ENCODE assay signal across 8 cellular contexts in genomic region chr6:33289784-33290315, GRCh38. TPM values are rescaled to one million over a fixed set of nuclear protein-coding genes. Genes with fewer than 3 reads are reported as not detected.
DNase-seq lines count a peak whose midpoint lies in the region; ATAC-seq, FAIRE-seq and TF ChIP-seq lines count a peak whose summit lies in the region.

No MANE protein-coding gene starts in this region.

- ATAC-seq in activated T-helper 17 cell treated with anti-CD3 and anti-CD28 coated beads, Interleukin-2, amount 50 U/mL, for 72 hours (replicated peaks) = no peak
- ATAC-seq in thoracic aorta (ENCODE audit: insufficient number of reproducible peaks, low FRiP score, low read depth) = no peak

- DNase-seq in CD14-positive monocyte (ENCODE audit: low spot score) (no peak), HFFc6 (no peak), immature natural killer cell (no peak), thoracic aorta (ENCODE audit: low spot score) (no peak), D721Med (ENCODE audit: insufficient read length, low spot score) (no peak), NCI-H2196 (lab: John Stamatoyannopoulos, UW; ENCODE audit: unreplicated experiment) (no peak)
- no peak for DNase-seq in stimulated activated naive CD4-positive, alpha-beta T cell treated with Interleukin-2 at 50 U/mL for 16 hours (lab: John Stamatoyannopoulos, UW)

- H3K4me1 Mint-ChIP-seq in CD14-positive monocyte (peaks cover 33% of the 10 kb centered on the region), HFFc6 (ENCODE audit: low read depth) (peaks cover 42% of the 10 kb centered on the region), immature natural killer cell (peaks cover 49 to 50% of the 10 kb centered on the region in 2 donors)
- H3K4me1 Mint-ChIP-seq in activated T-helper 17 cell treated with anti-CD3 and anti-CD28 coated beads, Interleukin-2, amount 50 U/mL, for 72 hours = peaks cover 27% of the 10 kb centered on the region

- H3K4me3 Mint-ChIP-seq in CD14-positive monocyte (peak overlapping the region; percentile 99 to 100), HFFc6 (peak overlapping the region; percentile 94), immature natural killer cell (peak overlapping the region; percentile 97 to 99 (median 98))
- H3K4me3 Mint-ChIP-seq in activated T-helper 17 cell treated with anti-CD3 and anti-CD28 coated beads, Interleukin-2, amount 50 U/mL, for 72 hours = peak overlapping the region; percentile 84

- H3K27me3 ChIP-seq in thoracic aorta (replicated peaks; ENCODE audit: insufficient read depth) = no peaks in the 10 kb centered on the region

- TF ChIP-seq CTCF in CD14-positive monocyte (IDR thresholded peaks at IDR 0.05) = no peak
- TF ChIP-seq CTCF in HFFc6 (IDR thresholded peaks at IDR 0.05) = no peak
- no peak for TF ChIP-seq CTCF in thoracic aorta (IDR thresholded peaks at IDR 0.05)
- no peak for TF ChIP-seq CTCF in D721Med (IDR thresholded peaks at IDR 0.05; ENCODE audit: insufficient read depth, missing control alignments)

- intact Hi-C loops in CD14-positive monocyte (cut with micrococcal nuclease) = loop anchor here in 1 of 2 donors (2.0 to 10.0 kb wide), 2 partner anchors 17 to 105 kb away; partner anchors contain the start of genes KIFC1 and RPS18

- peak overlapping the region; percentile 70 to 78 for H3K27ac ChIP-seq in thoracic aorta

- H3K4me3 ChIP-seq in thoracic aorta = peak overlapping the region; percentile 94

- FAIRE-seq in D721Med (lab: Jason Lieb, UNC) = no peak

- H3K9me3 Mint-ChIP-seq in CD14-positive monocyte (no peaks in the 10 kb centered on the region), HFFc6 (no peaks in the 10 kb centered on the region), immature natural killer cell (no peaks in the 10 kb centered on the region)
- no peaks in the 10 kb centered on the region for H3K9me3 Mint-ChIP-seq in activated T-helper 17 cell treated with anti-CD3 and anti-CD28 coated beads, Interleukin-2, amount 50 U/mL, for 72 hours

- H3K36me3 ChIP-seq in thoracic aorta = peaks cover 21% of the 10 kb centered on the region

- peaks cover 58 to 59% of the 10 kb centered on the region in 2 donors for H3K36me3 Mint-ChIP-seq in CD14-positive monocyte
- peaks cover 46% of the 10 kb centered on the region for H3K36me3 Mint-ChIP-seq in HFFc6 (ENCODE audit: low read depth)
- H3K36me3 Mint-ChIP-seq in activated T-helper 17 cell treated with anti-CD3 and anti-CD28 coated beads, Interleukin-2, amount 50 U/mL, for 72 hours (ENCODE audit: low read depth) = peaks cover 94% of the 10 kb centered on the region
- peaks cover 8 to 38% (median 13%) of the 10 kb centered on the region in 3 donors for H3K36me3 Mint-ChIP-seq in immature natural killer cell

- H3K27me3 Mint-ChIP-seq in CD14-positive monocyte (ENCODE audit: low read depth in 3 of 3) (no peaks in the 10 kb centered on the region), HFFc6 (ENCODE audit: insufficient read depth) (no peaks in the 10 kb centered on the region; the same call in 1 of the 2 replicates), immature natural killer cell (ENCODE audit: low read depth in 3 of 3) (peaks cover 0 to 5% (median 2%) of the 10 kb centered on the region in 3 donors)
- no peaks in the 10 kb centered on the region for H3K27me3 Mint-ChIP-seq in activated T-helper 17 cell treated with anti-CD3 and anti-CD28 coated beads, Interleukin-2, amount 50 U/mL, for 72 hours

- H3K4me1 ChIP-seq in thoracic aorta (ENCODE audit: control insufficient read depth in 1 of 2, low read depth in 2 of 2) = peaks cover 16 to 22% of the 10 kb centered on the region in 2 donors

- no peaks in the 10 kb centered on the region for H3K9me3 ChIP-seq in thoracic aorta

- H3K27ac Mint-ChIP-seq in CD14-positive monocyte (peak overlapping the region; percentile 89 to 96 (median 94)), HFFc6 (peak overlapping the region; percentile 82), immature natural killer cell (peak overlapping the region; percentile 87 to 97 (median 94))
- peak overlapping the region; percentile 89 for H3K27ac Mint-ChIP-seq in activated T-helper 17 cell treated with anti-CD3 and anti-CD28 coated beads, Interleukin-2, amount 50 U/mL, for 72 hours

RNA-seq across cellular contexts. Expression of gene PFDN6, which starts 0.4 kb away (rescaled TPM):
- 10 to 100 TPM; 26.0 to 28.4 TPM for polyA plus RNA-seq in CD14-positive monocyte
- total RNA-seq in HFFc6 (2021; fragmentation: NEBNext Ultra II Directional; extraction: Animal tissue kit (Norgen Biotek cat#: 25700)) = 10 to 100 TPM; 52.1 to 73.7 (median 69.7) TPM
- 10 to 100 TPM; 57.9 to 81.2 TPM for total RNA-seq in activated T-helper 17 cell treated with anti-CD3 and anti-CD28 coated beads, Interleukin-2, amount 50 U/mL, for 72 hours
- 10 to 100 TPM; 25.7 to 55.6 (median 49.2) TPM for polyA plus RNA-seq in immature natural killer cell
- 10 to 100 TPM; 26.8 to 31.9 TPM for total RNA-seq in thoracic aorta

RNA-seq across cellular contexts. Expression of gene WDR46, which starts 0.8 kb away (rescaled TPM):
- polyA plus RNA-seq in CD14-positive monocyte (10 to 100 TPM; 33.3 to 37.3 TPM), immature natural killer cell (10 to 100 TPM; 59.4 to 81.6 (median 74.3) TPM)
- total RNA-seq in HFFc6 (2021; fragmentation: NEBNext Ultra II Directional; extraction: Animal tissue kit (Norgen Biotek cat#: 25700)) = 10 to 100 TPM; 71.0 to 89.9 (median 74.6) TPM
- 10 to 100 TPM; 51.2 to 98.7 TPM for total RNA-seq in activated T-helper 17 cell treated with anti-CD3 and anti-CD28 coated beads, Interleukin-2, amount 50 U/mL, for 72 hours
- 10 to 100 TPM; 42.6 to 60.3 TPM for total RNA-seq in thoracic aorta

RNA-seq across cellular contexts. Expression of gene RGL2, which starts 8.9 kb away (rescaled TPM):
- polyA plus RNA-seq in CD14-positive monocyte (10 to 100 TPM; 14.9 to 15.5 TPM), immature natural killer cell (10 to 100 TPM in 1 of 3 donors, 1 to 10 TPM in 2; 5.9 to 14.7 (median 8.0) TPM)
- 10 to 100 TPM; 26.7 to 31.6 (median 27.9) TPM for total RNA-seq in HFFc6 (2021; fragmentation: NEBNext Ultra II Directional; extraction: Animal tissue kit (Norgen Biotek cat#: 25700))
- 10 to 100 TPM; 37.7 to 73.4 TPM for total RNA-seq in activated T-helper 17 cell treated with anti-CD3 and anti-CD28 coated beads, Interleukin-2, amount 50 U/mL, for 72 hours
- 10 to 100 TPM; 49.9 to 83.5 TPM for total RNA-seq in thoracic aorta

RNA-seq across cellular contexts. Expression of gene B3GALT4, which starts 12.9 kb away (rescaled TPM):
- 10 to 100 TPM; 28.5 to 32.2 TPM for polyA plus RNA-seq in CD14-positive monocyte
- 1 to 10 TPM in 5 of 6 experiments, under 1 TPM in 1; 0.66 to 3.0 (median 2.7) TPM for total RNA-seq in HFFc6 (2021; fragmentation: NEBNext Ultra II Directional; extraction: Animal tissue kit (Norgen Biotek cat#: 25700))
- 1 to 10 TPM; 4.0 to 5.8 TPM for total RNA-seq in activated T-helper 17 cell treated with anti-CD3 and anti-CD28 coated beads, Interleukin-2, amount 50 U/mL, for 72 hours
- polyA plus RNA-seq in immature natural killer cell = 10 to 100 TPM; 38.6 to 55.0 (median 44.1) TPM
- 10 to 100 TPM; 18.1 to 27.3 TPM for total RNA-seq in thoracic aorta

RNA-seq across cellular contexts. Expression of gene RPS18, which starts 18.0 kb away (rescaled TPM):
- polyA plus RNA-seq in CD14-positive monocyte (1,000 to 10,000 TPM; 2,430 to 2,894 TPM), immature natural killer cell (1,000 to 10,000 TPM; 2,992 to 6,506 (median 3,113) TPM)
- total RNA-seq in HFFc6 (2021; fragmentation: NEBNext Ultra II Directional; extraction: Animal tissue kit (Norgen Biotek cat#: 25700)) = 1,000 to 10,000 TPM; 1,449 to 2,347 (median 1,965) TPM
- 1,000 to 10,000 TPM; 3,349 to 4,633 TPM for total RNA-seq in activated T-helper 17 cell treated with anti-CD3 and anti-CD28 coated beads, Interleukin-2, amount 50 U/mL, for 72 hours
- 1,000 to 10,000 TPM; 1,163 to 1,178 TPM for total RNA-seq in thoracic aorta
